In genomic region chr21:44303490-44303981, GRCh38 we compare ENCODE assay signal across 7 cellular contexts. TPM values are rescaled to one million over a fixed set of nuclear protein-coding genes. Genes with fewer than 3 reads are reported as not detected.
DNase-seq lines count a peak whose midpoint lies in the region; ATAC-seq and TF ChIP-seq lines count a peak whose summit lies in the region.
"Had no signal": no experiment of that assay in that cellular context is flagged by ENCODE, and none has a peak within 500 bp of the region (broad histone marks: within the 10 kb centered on the region; RNA-seq: fewer than 3 reads in every experiment).

No MANE protein-coding gene starts in this region.

- H3K36me3 ChIP-seq in OCI-LY7 (ENCODE audit: insufficient read depth, low read length) = peaks cover 9% of the 10 kb centered on the region; the same call in 1 of the 2 replicates

- CTCF ChIA-PET in OCI-LY7 (lab: Charles Lee; ENCODE audit: unreplicated experiment) = no interaction called here

- no peaks in the 10 kb centered on the region for H3K9me3 ChIP-seq in OCI-LY7 (ENCODE audit: low read length)

- in situ Hi-C loops in ACHN (cut with HindIII; ENCODE audit: low pct_ligation_motif_present, low pct_unique_long_range_greater_than_20kb, low sequenced_read_pairs) = no loop called here

- no peak for ATAC-seq in GM21786 (IDR thresholded peaks at IDR 0.05; ENCODE audit: unreplicated experiment)
- ATAC-seq in HG03280 (IDR thresholded peaks at IDR 0.05; ENCODE audit: unreplicated experiment) = no peak

- POLR2A ChIA-PET in OCI-LY7 (lab: Charles Lee) = interaction anchor here (0.7 to 0.9 kb wide), 2 partner anchors 498 to 1412 kb away, joined by 3 read pairs; no protein-coding TSS in a partner anchor

- no peak overlapping the region for H2AFZ ChIP-seq in OCI-LY7 (ENCODE audit: low read length)

- TF ChIP-seq CTCF in OCI-LY7 (conservative IDR thresholded peaks at IDR 0.05; ENCODE audit: low read length) = no peak

- H3K4me2 ChIP-seq in OCI-LY7 (ENCODE audit: low read length) = peak overlapping the region; percentile 87; the same call in 1 of the 2 replicates

- no TSS peak for BruUV-seq in OCI-LY7 (replicated peaks; lab: Mats Ljungman, UMichigan)

- intact Hi-C loops in OCI-LY7 (cut with micrococcal nuclease; ENCODE audit: unreplicated experiment) = no loop called here

- H3K9me2 ChIP-seq in OCI-LY7 (ENCODE audit: insufficient read depth, low read length) = no peaks in the 10 kb centered on the region

- H3K79me2 ChIP-seq in OCI-LY7 (ENCODE audit: insufficient read depth, low read depth, low read length) = peaks cover 7% of the 10 kb centered on the region; the same call in 1 of the 2 replicates

- peak overlapping the region; percentile 29 for H3K27ac ChIP-seq in OCI-LY7 (ENCODE audit: low read depth, low read length, poor library complexity, severe bottlenecking)

- no peaks in the 10 kb centered on the region; the same call in 1 of the 2 replicates for H4K20me1 ChIP-seq in OCI-LY7 (ENCODE audit: insufficient read depth, low read length)

- no peak overlapping the region for H3K4me3 ChIP-seq in OCI-LY7 (ENCODE audit: low read depth, low read length, poor library complexity, severe bottlenecking)

- peak; percentile 71 for DNase-seq in ACHN
- DNase-seq in OCI-LY7 (ENCODE audit: low spot score) = peak; percentile 50
- peak; percentile 87 for DNase-seq in kidney tubule cell (ENCODE audit: low spot score)
- no peak for DNase-seq in pons (ENCODE audit: low spot score)
- DNase-seq: activated CD4-positive, alpha-beta T cell treated with anti-CD3 and anti-CD28 coated beads, Interleukin-2, amount 50 U/mL, for 1 hour had no signal

- H3K4me1 ChIP-seq in OCI-LY7 (ENCODE audit: insufficient read depth, low read length, poor library complexity, severe bottlenecking) = peaks cover 53% of the 10 kb centered on the region

RNA-seq across cellular contexts. Expression of gene PFKL, which starts 3.7 kb away (rescaled TPM):
- 102 and 111 TPM in 2 replicates for total RNA-seq in OCI-LY7 (2014; rRNA removed; shearing (Covaris generic))
- total RNA-seq in OCI-LY7 (2022) = 123 and 128 TPM in 2 replicates

RNA-seq across cellular contexts. Expression of gene AIRE, which starts 17.9 kb away (rescaled TPM):
- not detected in 2 replicates for total RNA-seq in OCI-LY7 (2014; rRNA removed; shearing (Covaris generic))
- not detected in 2 replicates for total RNA-seq in OCI-LY7 (2022)

RNA-seq across cellular contexts. Expression of gene CFAP410, which starts 35.7 kb away (rescaled TPM):
- 11.9 and 20.6 TPM in 2 replicates for total RNA-seq in OCI-LY7 (2014; rRNA removed; shearing (Covaris generic))
- total RNA-seq in OCI-LY7 (2022) = 15.0 and 15.1 TPM in 2 replicates

RNA-seq across cellular contexts. Expression of gene DNMT3L, which starts 41.8 kb away (rescaled TPM):
- not detected in 2 replicates for total RNA-seq in OCI-LY7 (2014; rRNA removed; shearing (Covaris generic))
- total RNA-seq in OCI-LY7 (2022) = not detected in 2 replicates

RNA-seq across cellular contexts. Expression of gene TRPM2, which starts 49.9 kb away (rescaled TPM):
- total RNA-seq in OCI-LY7 (2014; rRNA removed; shearing (Covaris generic)) = 1.8 and 2.8 TPM in 2 replicates
- 3.8 and 7.1 TPM in 2 replicates for total RNA-seq in OCI-LY7 (2022)
